In the genomic region with DNA sequence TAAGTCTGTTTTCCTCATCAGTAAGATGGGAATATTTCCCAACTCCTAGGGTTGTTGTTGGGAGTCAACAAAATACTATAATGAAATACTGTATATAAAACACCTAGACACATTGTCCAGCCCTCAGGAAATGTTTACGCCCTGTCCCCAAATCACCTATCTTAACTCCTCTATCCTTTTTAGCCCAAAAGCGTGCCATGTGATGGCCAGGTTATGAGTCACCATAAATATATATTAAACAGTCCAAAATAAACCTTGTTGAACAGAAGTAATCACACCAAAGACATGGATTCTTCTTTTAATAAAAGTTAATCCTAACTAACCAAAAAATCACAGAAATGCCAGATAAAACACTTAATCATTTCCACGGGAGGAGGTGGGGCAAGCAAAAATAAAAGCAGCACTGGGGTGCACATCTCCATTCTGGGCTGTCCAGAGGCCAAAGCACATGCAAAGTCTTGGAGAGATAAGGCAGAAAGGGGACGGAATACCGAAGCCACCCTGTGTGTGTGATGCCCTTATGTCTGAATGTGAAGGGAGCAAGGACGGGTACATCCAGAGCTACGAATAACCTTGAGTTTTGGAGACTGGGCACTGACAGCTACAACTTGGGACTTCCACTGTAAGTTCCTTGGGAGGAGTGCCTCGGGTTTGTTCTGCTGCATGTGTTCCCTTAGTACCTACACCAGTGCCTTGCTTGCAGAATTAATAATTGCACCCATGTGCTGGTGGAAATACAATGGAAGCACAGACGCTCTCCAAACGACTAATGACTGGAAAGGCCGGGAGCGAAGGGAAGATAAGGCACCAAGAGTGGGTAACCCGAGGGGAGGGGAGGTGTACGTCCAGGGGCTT, we compare ENCODE assay signal across 9 cellular contexts. TPM values are rescaled to one million over a fixed set of nuclear protein-coding genes. Genes with fewer than 3 reads are reported as not detected.
A peak's percentile ranks its signal among the peaks of the same experiment; 100 is the strongest.
DNase-seq lines count a peak whose midpoint lies in the region; ATAC-seq, FAIRE-seq and TF ChIP-seq lines count a peak whose summit lies in the region.
"Had no signal": no experiment of that assay in that cellular context is flagged by ENCODE, and none has a peak within 500 bp of the region (broad histone marks: within the 10 kb centered on the region; RNA-seq: fewer than 3 reads in every experiment).

No MANE protein-coding gene starts in this region.

- no peak for DNase-seq in GM12878 (ENCODE audit: low read depth, low spot score)
- DNase-seq in memory B cell (ENCODE audit: low spot score in 2 of 2), result no peak
- DNase-seq in foreskin melanocyte, result no peak
- no peak for DNase-seq in AG20443 (ENCODE audit: low spot score)

- no peak for TF ChIP-seq EP300 in GM12878 (IDR thresholded peaks at IDR 0.05; ENCODE audit: borderline replicate concordance in 1 of 2, control insufficient read depth in 1 of 2, low read depth in 2 of 2, low read length in 2 of 2)

- CTCF ChIA-PET in HEK293 (lab: Yijun Ruan, JAX) (interaction anchor here (1.4 to 1.5 kb wide), 2 partner anchors 66 to 77 kb away, joined by 4 to 6 read pairs; no protein-coding TSS in a partner anchor), GM12878 (lab: Yijun Ruan, JAX) (interaction anchor here (0.6 to 3.1 kb wide), 3 partner anchors 55 to 430 kb away, joined by 3 to 10 read pairs (median 3); a partner anchor contains a TSS)

- ATAC-seq in GM12878 (no peak), memory B cell (ENCODE audit: low read depth) (no peak), HG02610 (IDR thresholded peaks at IDR 0.05; ENCODE audit: unreplicated experiment) (no peak), HG03097 (IDR thresholded peaks at IDR 0.05; ENCODE audit: low FRiP score, unreplicated experiment) (no peak)

- no peaks in the 10 kb centered on the region for H3K4me1 ChIP-seq in HEK293 (ENCODE audit: control insufficient read depth, insufficient read depth, low read length)
- no peaks in the 10 kb centered on the region; the same call in none of the 2 replicates for H3K4me1 ChIP-seq in GM12878 (ENCODE audit: control insufficient read depth, insufficient read depth, low read length)

- in situ Hi-C loops in GM12878 (cut with MboI), result no loop called here

- FAIRE-seq in GM12878 (lab: Jason Lieb, UNC), result no peak
- FAIRE-seq: islet of Langerhans had no signal

- BruUV-seq in GM12878 (replicated peaks; lab: Mats Ljungman, UMichigan), result TSS peak; percentile 59

- peak overlapping the region; percentile 89 for H3K27ac Mint-ChIP-seq in memory B cell

- no peaks in the 10 kb centered on the region for H3K9me3 Mint-ChIP-seq in memory B cell

- no peaks in the 10 kb centered on the region for H3K27me3 ChIP-seq in GM12878 (replicated peaks in 1 of 2; ENCODE audit: control insufficient read depth in 2 of 2, insufficient read depth in 2 of 2, low read length in 1 of 2)

- SMC1A ChIA-PET in GM12878 (lab: Charles Lee; ENCODE audit: uncharacterized antibody, unreplicated experiment), result interaction anchor here (1.0 to 2.3 kb wide), 4 partner anchors 10 to 65 kb away, joined by 3 to 9 read pairs (median 6); a partner anchor contains a TSS

- peak overlapping the region; percentile 99 for H3K4me3 Mint-ChIP-seq in memory B cell

- POLR2A ChIA-PET in HEK293 (lab: Yijun Ruan, JAX), result interaction anchor here (0.7 to 3.2 kb wide), 6 partner anchors 16 to 196 kb away, joined by 3 to 39 read pairs (median 6); a partner anchor contains a TSS
- POLR2A ChIA-PET in GM12878 (lab: Charles Lee), result interaction anchor here (0.6 to 3.5 kb wide), 5 partner anchors 22 to 77 kb away, joined by 3 to 26 read pairs (median 10); a partner anchor contains a TSS

- H3K4me3 ChIP-seq in HEK293 (ENCODE audit: low read depth, low read length) (peak overlapping the region; percentile 79), GM12878 (peak overlapping the region; percentile 91)

- H3K79me2 ChIP-seq in GM12878 (ENCODE audit: control insufficient read depth, insufficient read depth, low read length), result peaks cover 38% of the 10 kb centered on the region

- H4K20me1 ChIP-seq in GM12878 (ENCODE audit: control insufficient read depth, insufficient read depth), result no peaks in the 10 kb centered on the region

- WGBS in GM12878 (ENCODE audit: insufficient coverage, insufficient replicate concordance, low lambda C conversion rate, missing lambda C conversion rate), result 10% methylated on average over 14 of the region's 14 CpGs

- H3K36me3 Mint-ChIP-seq in memory B cell, result peaks cover 3% of the 10 kb centered on the region

- no peak overlapping the region; the same call in 1 of the 2 replicates for H2AFZ ChIP-seq in GM12878 (ENCODE audit: control insufficient read depth, low read depth, low read length)

- RAD21 ChIA-PET in GM12878 (lab: Charles Lee; ENCODE audit: unreplicated experiment), result interaction anchor here (1.2 to 2.4 kb wide), 3 partner anchors 46 to 58 kb away, joined by 3 to 7 read pairs (median 5); no protein-coding TSS in a partner anchor

- H3K27ac ChIP-seq in 22Rv1 (peak overlapping the region; percentile 90), HEK293 (ENCODE audit: extremely low read depth, low read depth, low read length) (no peak overlapping the region), GM12878 (ENCODE audit: control insufficient read depth, insufficient read depth) (peak overlapping the region; percentile 57)

- H3K4me2 ChIP-seq in GM12878 (ENCODE audit: control insufficient read depth, insufficient read depth), result peak overlapping the region; percentile 58

- intact Hi-C loops in GM12878 (cut with micrococcal nuclease; ENCODE audit: unreplicated experiment), result loop anchor here (2.0 to 5.0 kb wide), 2 partner anchors 54 to 62 kb away; a partner anchor contains a TSS

- peak overlapping the region; percentile 75 for H3K9ac ChIP-seq in GM12878 (ENCODE audit: control insufficient read depth, insufficient read depth, low read length)

- TF ChIP-seq POLR2A in GM12878 (IDR thresholded peaks at IDR 0.05; ENCODE audit: low read depth, low read length), result no peak

- TF ChIP-seq RAD21 in GM12878 (IDR thresholded peaks at IDR 0.05; ENCODE audit: insufficient read depth, low read depth, low read length), result no peak

- peaks cover 6 to 24% of the 10 kb centered on the region in 2 experiments; a peak in 2 of 3 replicates for H3K36me3 ChIP-seq in HEK293 (ENCODE audit: control insufficient read depth in 2 of 2, insufficient read depth in 1 of 2, low read length in 2 of 2)
- peaks cover 0 to 7% of the 10 kb centered on the region in 2 experiments; a peak in 3 of 4 replicates for H3K36me3 ChIP-seq in GM12878 (ENCODE audit: control insufficient read depth in 2 of 2, insufficient read depth in 2 of 2, low read length in 1 of 2)

- H3K27me3 Mint-ChIP-seq in memory B cell, result no peaks in the 10 kb centered on the region

- H3K4me1 Mint-ChIP-seq in memory B cell, result peaks cover 25% of the 10 kb centered on the region

- TF ChIP-seq CTCF in 22Rv1 (IDR thresholded peaks at IDR 0.05), result no peak
- TF ChIP-seq CTCF in HEK293 (tag by site-specific recombination; IDR thresholded peaks at IDR 0.05), result no peak
- no peak for TF ChIP-seq CTCF in GM12878 (IDR thresholded peaks at IDR 0.05 in 2 of 3, conservative IDR thresholded peaks at IDR 0.05 in 1 of 3; ENCODE audit: control insufficient read depth in 2 of 3, extremely low read depth in 1 of 3, insufficient read depth in 1 of 3, low read depth in 3 of 3, low read length in 3 of 3)

- H3K9me3 ChIP-seq in HEK293 (ENCODE audit: control insufficient read depth, insufficient read depth, low read depth, low read length), result no peaks in the 10 kb centered on the region
- H3K9me3 ChIP-seq in GM12878 (replicated peaks; ENCODE audit: control insufficient read depth, insufficient read depth, low read length), result no peaks in the 10 kb centered on the region

TF ChIP-seq in HEK293, 187 proteins besides CTCF, POLR2A, EP300 and RAD21 (continues in another document):
- TF ChIP-seq ZBTB48 (tag by site-specific recombination; IDR thresholded peaks at IDR 0.05), result 0 out of 2 replicates have a peak, but pooled peaks have one; percentile 29

TF ChIP-seq in GM12878, 131 proteins besides CTCF, POLR2A, EP300 and RAD21 (continues in another document):
- TF ChIP-seq TAF1 (IDR thresholded peaks at IDR 0.05; ENCODE audit: borderline replicate concordance, low read depth, low read length), result no peak
- TF ChIP-seq YBX1 (IDR thresholded peaks at IDR 0.05), result no peak
- no peak for TF ChIP-seq CBX3 (IDR thresholded peaks at IDR 0.05; ENCODE audit: borderline replicate concordance, low read depth)

RNA-seq across cellular contexts. Expression of a gene that starts 1.1 kb away (rescaled TPM):
- total RNA-seq in GM12878 (2013; cell fraction: nucleolus; rRNA removed), result 49.9 and 50.5 TPM in 2 replicates
- 22.5 and 23.5 TPM in 2 replicates for total RNA-seq in GM12878 (2014; rRNA removed)
- total RNA-seq in GM12878 (2014; rRNA removed; fragmentation: Illumina TruSeq; extraction: Trizol), result 24.6 and 26.8 TPM in 2 replicates
- total RNA-seq in GM12878 (2021), result 34.9 and 36.0 TPM in 2 replicates
- polyA plus RNA-seq in GM12878 (2011; ENCODE audit: low read depth), result 21.3 TPM
- 27.7 and 28.8 TPM in 2 replicates for polyA plus RNA-seq in GM12878 (2011; rRNA removed)
- 16.3 and 25.2 TPM in 2 replicates for polyA plus RNA-seq in GM12878 (2011; cell fraction: cytosol; rRNA removed)
- polyA plus RNA-seq in GM12878 (2011; cell fraction: nucleus; rRNA removed), result 28.1 and 31.1 TPM in 2 replicates
- 22.6 and 27.8 TPM in 2 replicates for polyA plus RNA-seq in GM12878 (2012)
- 41.2 and 49.2 TPM in 2 replicates for polyA plus RNA-seq in GM12878 (2014; fragmentation: Illumina TruSeq; extraction: Trizol)
- polyA plus RNA-seq in GM12878 (2014; fragmentation: Nextera tagmentation; extraction: Ambion mirVana), result 10 to 100 TPM in 1 of 2 experiments, 1 to 10 TPM in 1; 9.8 to 10.7 TPM
- 19.3 and 20.9 TPM in 2 replicates for polyA plus RNA-seq in GM12878 (2014; rRNA removed)
- 10 to 100 TPM in 1 of 2 experiments, 1 to 10 TPM in 1; 5.9 to 11.8 TPM for polyA plus RNA-seq in GM12878 (2016; fragmentation: Nextera tagmentation; extraction: Ambion mirVana)
- 34.5 and 35.6 TPM in 2 replicates for polyA minus RNA-seq in GM12878 (2011; rRNA and poly(A)+ RNA removed)
- 11.0 and 16.9 TPM in 2 replicates for polyA minus RNA-seq in GM12878 (2011; cell fraction: cytosol; rRNA and poly(A)+ RNA removed)
- 14.3 and 22.8 TPM in 2 replicates for polyA minus RNA-seq in GM12878 (2011; cell fraction: nucleus; rRNA and poly(A)+ RNA removed)

RNA-seq across cellular contexts. Expression of a gene that starts 54.3 kb away (rescaled TPM):
- 47.8 and 48.7 TPM in 2 replicates for total RNA-seq in GM12878 (2013; cell fraction: nucleolus; rRNA removed)
- 12.9 TPM in 2 replicates for total RNA-seq in GM12878 (2014; rRNA removed)
- total RNA-seq in GM12878 (2014; rRNA removed; fragmentation: Illumina TruSeq; extraction: Trizol), result 16.9 TPM in 2 replicates
- 39.3 and 41.5 TPM in 2 replicates for total RNA-seq in GM12878 (2021)
- 28.9 TPM for polyA plus RNA-seq in GM12878 (2011; ENCODE audit: low read depth)
- 51.1 and 61.0 TPM in 2 replicates for polyA plus RNA-seq in GM12878 (2011; rRNA removed)
- 57.8 and 80.3 TPM in 2 replicates for polyA plus RNA-seq in GM12878 (2011; cell fraction: cytosol; rRNA removed)
- polyA plus RNA-seq in GM12878 (2011; cell fraction: nucleus; rRNA removed), result 48.6 and 52.8 TPM in 2 replicates
- 33.7 and 38.8 TPM in 2 replicates for polyA plus RNA-seq in GM12878 (2012)
- polyA plus RNA-seq in GM12878 (2014; fragmentation: Illumina TruSeq; extraction: Trizol), result 62.0 and 71.3 TPM in 2 replicates
- polyA plus RNA-seq in GM12878 (2014; fragmentation: Nextera tagmentation; extraction: Ambion mirVana), result 1 to 10 TPM; 5.3 to 5.9 TPM
- 25.7 and 30.0 TPM in 2 replicates for polyA plus RNA-seq in GM12878 (2014; rRNA removed)
- polyA plus RNA-seq in GM12878 (2016; fragmentation: Nextera tagmentation; extraction: Ambion mirVana), result 1 to 10 TPM; 8.9 to 9.2 TPM
- 44.2 TPM in 2 replicates for polyA minus RNA-seq in GM12878 (2011; rRNA and poly(A)+ RNA removed)
- 15.1 and 15.4 TPM in 2 replicates for polyA minus RNA-seq in GM12878 (2011; cell fraction: cytosol; rRNA and poly(A)+ RNA removed)
- 16.8 and 23.8 TPM in 2 replicates for polyA minus RNA-seq in GM12878 (2011; cell fraction: nucleus; rRNA and poly(A)+ RNA removed)
